ENCODE assay signal across 18 cellular contexts in genomic region chr1:176996455-176997090, GRCh38.
A peak's percentile ranks its signal among the peaks of the same experiment; 100 is the strongest.
DNase-seq lines count a peak whose midpoint lies in the region; ATAC-seq and TF ChIP-seq lines count a peak whose summit lies in the region.
"Had no signal": no experiment of that assay in that cellular context is flagged by ENCODE, and none has a peak within 500 bp of the region (broad histone marks: within the 10 kb centered on the region; RNA-seq: fewer than 3 reads in every experiment).

No MANE protein-coding gene starts in this region.

- DNase-seq in NCI-H1092 treated with DMSO at 0.1 percent for 48 hours (lab: John Stamatoyannopoulos, UW) (peak; percentile 69), iPS DF 19.7 (ENCODE audit: low read depth, low spot score) (peak; percentile 59), omental fat pad (ENCODE audit: low spot score) (no peak), NCI-H1436 (lab: John Stamatoyannopoulos, UW) (no peak), LoVo (ENCODE audit: low spot score) (no peak)
- DNase-seq in effector CD4-positive, alpha-beta T cell, result no peak
- DNase-seq: activated CD4-positive, alpha-beta T cell treated with anti-CD3 and anti-CD28 coated beads for 36 hours; activated CD8-positive, alpha-beta memory T cell treated with anti-CD3 and anti-CD28 coated beads, Interleukin-2, amount 50 U/mL, for 4 hours; activated naive CD4-positive, alpha-beta T cell; effector memory CD4-positive, alpha-beta T cell; EL; foreskin melanocyte; NCI-H2029; NK-92 treated with Interleukin-12 subunit alpha and Interleukin-12 subunit beta, amount 100 ng/mL, for 24 hours; psoas muscle; T-helper 9 cell had no signal

- no peak for TF ChIP-seq CTCF in omental fat pad (IDR thresholded peaks at IDR 0.05)

- ATAC-seq in SK-N-SH treated with all-trans-retinoic acid at 6 μM for 48 hours, result peak; percentile 40; the same call in 1 of the 3 replicates
- peak; percentile 75 for ATAC-seq in omental fat pad (ENCODE audit: low FRiP score)
- ATAC-seq: activated CD4-positive, alpha-beta T cell treated with anti-CD3 and anti-CD28 coated beads for 36 hours; body of pancreas; psoas muscle had no signal

TF ChIP-seq in SK-N-SH treated with all-trans-retinoic acid at 6 μM for 48 hours, 23 proteins besides CTCF, POLR2A, EP300 and RAD21:
- TF ChIP-seq TSHZ2 (CRISPR knock-in tag; IDR thresholded peaks at IDR 0.05), result peak; percentile 61; the same call in 1 of the 2 replicates
- TF ChIP-seq TCF4 (CRISPR knock-in tag; IDR thresholded peaks at IDR 0.05; ENCODE audit: borderline replicate concordance), result peak; percentile 62; the same call in 1 of the 2 replicates
- peak; percentile 55 for TF ChIP-seq ISL1 (CRISPR knock-in tag; IDR thresholded peaks at IDR 0.05)
- TF ChIP-seq GLIS3 (CRISPR knock-in tag; IDR thresholded peaks at IDR 0.05), result no peak

Comparison
In these comparisons a context has a peak if more than half of its experiments do, and no peak if none do; other contexts are left out.
1. DNase-seq: peak in NCI-H1092 treated with DMSO at 0.1 percent for 48 hours (single experiment) and iPS DF 19.7 (single experiment); none in omental fat pad (single experiment), effector CD4-positive, alpha-beta T cell (single experiment), NCI-H1436 (single experiment) and LoVo (single experiment).